In the genomic region with DNA sequence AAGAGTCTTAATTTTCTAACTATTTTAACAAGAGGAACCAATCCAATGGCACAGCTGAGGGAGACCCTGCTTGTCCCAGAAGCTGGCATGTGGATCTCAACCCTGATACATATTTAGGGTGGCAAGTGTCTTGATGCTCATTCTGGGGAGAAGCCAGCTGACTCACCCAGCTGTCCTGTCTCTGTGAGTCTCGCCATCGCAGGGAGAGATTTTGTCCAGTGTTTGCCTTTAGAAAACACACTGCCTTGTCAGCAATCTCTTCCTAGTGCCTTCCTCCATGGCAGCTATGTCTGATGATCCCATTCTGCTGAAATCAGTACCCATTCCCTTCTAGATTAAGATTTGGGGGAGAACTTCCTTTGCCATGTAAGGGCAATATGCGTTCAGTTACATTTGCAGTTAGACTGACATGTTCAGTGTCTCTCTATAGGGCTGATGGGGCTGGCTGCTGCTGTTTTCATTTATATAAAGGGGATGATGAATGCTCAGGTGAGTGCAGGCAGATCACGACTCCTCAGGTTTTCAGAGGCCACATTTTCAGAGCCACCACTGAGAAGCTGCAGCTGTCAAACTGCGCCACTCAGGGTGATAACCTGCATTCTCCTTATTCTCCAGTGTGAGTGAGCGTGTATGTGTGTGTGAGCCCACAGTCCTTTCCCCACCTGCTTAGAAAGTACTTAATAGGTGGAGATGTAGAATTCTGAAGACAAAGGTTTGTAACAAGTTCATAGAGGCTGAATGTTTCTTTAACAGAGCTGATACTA, we compare ENCODE assay signal across 1 cellular context.
A peak's percentile ranks its signal among the peaks of the same experiment; 100 is the strongest.
TF ChIP-seq lines count a peak whose summit lies in the region.

No MANE protein-coding gene starts in this region.

TF ChIP-seq in SK-N-SH, 30 proteins besides CTCF, POLR2A, EP300 and RAD21 (continued from another document):
- TF ChIP-seq, protein P1, sequence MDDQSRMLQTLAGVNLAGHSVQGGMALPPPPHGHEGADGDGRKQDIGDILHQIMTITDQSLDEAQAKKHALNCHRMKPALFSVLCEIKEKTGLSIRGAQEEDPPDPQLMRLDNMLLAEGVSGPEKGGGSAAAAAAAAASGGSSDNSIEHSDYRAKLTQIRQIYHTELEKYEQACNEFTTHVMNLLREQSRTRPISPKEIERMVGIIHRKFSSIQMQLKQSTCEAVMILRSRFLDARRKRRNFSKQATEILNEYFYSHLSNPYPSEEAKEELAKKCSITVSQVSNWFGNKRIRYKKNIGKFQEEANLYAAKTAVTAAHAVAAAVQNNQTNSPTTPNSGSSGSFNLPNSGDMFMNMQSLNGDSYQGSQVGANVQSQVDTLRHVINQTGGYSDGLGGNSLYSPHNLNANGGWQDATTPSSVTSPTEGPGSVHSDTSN (IDR thresholded peaks at IDR 0.05): peak; percentile 31; the same call in 1 of the 2 replicates
- TF ChIP-seq FOXM1 (IDR thresholded peaks at IDR 0.05; ENCODE audit: low read depth): no peak
- no peak for TF ChIP-seq FOXJ3 (CRISPR knock-in tag; IDR thresholded peaks at IDR 0.05)
- TF ChIP-seq NFIC (IDR thresholded peaks at IDR 0.05; ENCODE audit: borderline replicate concordance): no peak
- TF ChIP-seq, protein P2, sequence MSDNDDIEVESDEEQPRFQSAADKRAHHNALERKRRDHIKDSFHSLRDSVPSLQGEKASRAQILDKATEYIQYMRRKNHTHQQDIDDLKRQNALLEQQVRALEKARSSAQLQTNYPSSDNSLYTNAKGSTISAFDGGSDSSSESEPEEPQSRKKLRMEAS (IDR thresholded peaks at IDR 0.05; ENCODE audit: low read depth): no peak
- no peak for TF ChIP-seq GABPA (IDR thresholded peaks at IDR 0.05; ENCODE audit: low read depth)
- TF ChIP-seq NRF1 (IDR thresholded peaks at IDR 0.05; ENCODE audit: low read depth, low read length): no peak
- TF ChIP-seq MEF2A (IDR thresholded peaks at IDR 0.05; ENCODE audit: borderline replicate concordance, low read depth): no peak
- no peak for TF ChIP-seq SMC3 (IDR thresholded peaks at IDR 0.05; ENCODE audit: low read depth, low read length)
- TF ChIP-seq MXI1 (IDR thresholded peaks at IDR 0.05; ENCODE audit: low read depth, low read length): no peak
- no peak for TF ChIP-seq RFX5 (IDR thresholded peaks at IDR 0.05; ENCODE audit: low read length)
- TF ChIP-seq RXRA (IDR thresholded peaks at IDR 0.05; ENCODE audit: borderline replicate concordance, low read depth): no peak
- no peak for TF ChIP-seq JUND (IDR thresholded peaks at IDR 0.05)
- TF ChIP-seq TAF1 (IDR thresholded peaks at IDR 0.05; ENCODE audit: borderline replicate concordance, low read depth, low read length): no peak
- TF ChIP-seq, protein P3, sequence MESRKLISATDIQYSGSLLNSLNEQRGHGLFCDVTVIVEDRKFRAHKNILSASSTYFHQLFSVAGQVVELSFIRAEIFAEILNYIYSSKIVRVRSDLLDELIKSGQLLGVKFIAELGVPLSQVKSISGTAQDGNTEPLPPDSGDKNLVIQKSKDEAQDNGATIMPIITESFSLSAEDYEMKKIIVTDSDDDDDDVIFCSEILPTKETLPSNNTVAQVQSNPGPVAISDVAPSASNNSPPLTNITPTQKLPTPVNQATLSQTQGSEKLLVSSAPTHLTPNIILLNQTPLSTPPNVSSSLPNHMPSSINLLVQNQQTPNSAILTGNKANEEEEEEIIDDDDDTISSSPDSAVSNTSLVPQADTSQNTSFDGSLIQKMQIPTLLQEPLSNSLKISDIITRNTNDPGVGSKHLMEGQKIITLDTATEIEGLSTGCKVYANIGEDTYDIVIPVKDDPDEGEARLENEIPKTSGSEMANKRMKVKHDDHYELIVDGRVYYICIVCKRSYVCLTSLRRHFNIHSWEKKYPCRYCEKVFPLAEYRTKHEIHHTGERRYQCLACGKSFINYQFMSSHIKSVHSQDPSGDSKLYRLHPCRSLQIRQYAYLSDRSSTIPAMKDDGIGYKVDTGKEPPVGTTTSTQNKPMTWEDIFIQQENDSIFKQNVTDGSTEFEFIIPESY (IDR thresholded peaks at IDR 0.05; ENCODE audit: borderline replicate concordance, low read depth): peak; percentile 89
- no peak for TF ChIP-seq GATA2 (CRISPR knock-in tag; IDR thresholded peaks at IDR 0.05)
- TF ChIP-seq, protein P4, sequence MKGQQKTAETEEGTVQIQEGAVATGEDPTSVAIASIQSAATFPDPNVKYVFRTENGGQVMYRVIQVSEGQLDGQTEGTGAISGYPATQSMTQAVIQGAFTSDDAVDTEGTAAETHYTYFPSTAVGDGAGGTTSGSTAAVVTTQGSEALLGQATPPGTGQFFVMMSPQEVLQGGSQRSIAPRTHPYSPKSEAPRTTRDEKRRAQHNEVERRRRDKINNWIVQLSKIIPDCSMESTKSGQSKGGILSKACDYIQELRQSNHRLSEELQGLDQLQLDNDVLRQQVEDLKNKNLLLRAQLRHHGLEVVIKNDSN (IDR thresholded peaks at IDR 0.05; ENCODE audit: borderline replicate concordance, low read depth): no peak
- TF ChIP-seq, protein P5, sequence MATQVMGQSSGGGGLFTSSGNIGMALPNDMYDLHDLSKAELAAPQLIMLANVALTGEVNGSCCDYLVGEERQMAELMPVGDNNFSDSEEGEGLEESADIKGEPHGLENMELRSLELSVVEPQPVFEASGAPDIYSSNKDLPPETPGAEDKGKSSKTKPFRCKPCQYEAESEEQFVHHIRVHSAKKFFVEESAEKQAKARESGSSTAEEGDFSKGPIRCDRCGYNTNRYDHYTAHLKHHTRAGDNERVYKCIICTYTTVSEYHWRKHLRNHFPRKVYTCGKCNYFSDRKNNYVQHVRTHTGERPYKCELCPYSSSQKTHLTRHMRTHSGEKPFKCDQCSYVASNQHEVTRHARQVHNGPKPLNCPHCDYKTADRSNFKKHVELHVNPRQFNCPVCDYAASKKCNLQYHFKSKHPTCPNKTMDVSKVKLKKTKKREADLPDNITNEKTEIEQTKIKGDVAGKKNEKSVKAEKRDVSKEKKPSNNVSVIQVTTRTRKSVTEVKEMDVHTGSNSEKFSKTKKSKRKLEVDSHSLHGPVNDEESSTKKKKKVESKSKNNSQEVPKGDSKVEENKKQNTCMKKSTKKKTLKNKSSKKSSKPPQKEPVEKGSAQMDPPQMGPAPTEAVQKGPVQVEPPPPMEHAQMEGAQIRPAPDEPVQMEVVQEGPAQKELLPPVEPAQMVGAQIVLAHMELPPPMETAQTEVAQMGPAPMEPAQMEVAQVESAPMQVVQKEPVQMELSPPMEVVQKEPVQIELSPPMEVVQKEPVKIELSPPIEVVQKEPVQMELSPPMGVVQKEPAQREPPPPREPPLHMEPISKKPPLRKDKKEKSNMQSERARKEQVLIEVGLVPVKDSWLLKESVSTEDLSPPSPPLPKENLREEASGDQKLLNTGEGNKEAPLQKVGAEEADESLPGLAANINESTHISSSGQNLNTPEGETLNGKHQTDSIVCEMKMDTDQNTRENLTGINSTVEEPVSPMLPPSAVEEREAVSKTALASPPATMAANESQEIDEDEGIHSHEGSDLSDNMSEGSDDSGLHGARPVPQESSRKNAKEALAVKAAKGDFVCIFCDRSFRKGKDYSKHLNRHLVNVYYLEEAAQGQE (IDR thresholded peaks at IDR 0.05; ENCODE audit: low read depth, low read length): no peak
- TF ChIP-seq TEAD4 (IDR thresholded peaks at IDR 0.05; ENCODE audit: borderline replicate concordance, insufficient read depth): no peak
- TF ChIP-seq, protein P6, sequence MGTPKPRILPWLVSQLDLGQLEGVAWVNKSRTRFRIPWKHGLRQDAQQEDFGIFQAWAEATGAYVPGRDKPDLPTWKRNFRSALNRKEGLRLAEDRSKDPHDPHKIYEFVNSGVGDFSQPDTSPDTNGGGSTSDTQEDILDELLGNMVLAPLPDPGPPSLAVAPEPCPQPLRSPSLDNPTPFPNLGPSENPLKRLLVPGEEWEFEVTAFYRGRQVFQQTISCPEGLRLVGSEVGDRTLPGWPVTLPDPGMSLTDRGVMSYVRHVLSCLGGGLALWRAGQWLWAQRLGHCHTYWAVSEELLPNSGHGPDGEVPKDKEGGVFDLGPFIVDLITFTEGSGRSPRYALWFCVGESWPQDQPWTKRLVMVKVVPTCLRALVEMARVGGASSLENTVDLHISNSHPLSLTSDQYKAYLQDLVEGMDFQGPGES (IDR thresholded peaks at IDR 0.05; ENCODE audit: low read depth, low read length): no peak
- peak; percentile 44 for TF ChIP-seq FOSL2 (IDR thresholded peaks at IDR 0.05; ENCODE audit: borderline replicate concordance, low read depth)
- TF ChIP-seq EZH2phosphoT487 (IDR thresholded peaks at IDR 0.05; ENCODE audit: borderline replicate concordance, low read depth): no peak
